8 cellular contexts compared by ENCODE assay signal in the genomic region with DNA sequence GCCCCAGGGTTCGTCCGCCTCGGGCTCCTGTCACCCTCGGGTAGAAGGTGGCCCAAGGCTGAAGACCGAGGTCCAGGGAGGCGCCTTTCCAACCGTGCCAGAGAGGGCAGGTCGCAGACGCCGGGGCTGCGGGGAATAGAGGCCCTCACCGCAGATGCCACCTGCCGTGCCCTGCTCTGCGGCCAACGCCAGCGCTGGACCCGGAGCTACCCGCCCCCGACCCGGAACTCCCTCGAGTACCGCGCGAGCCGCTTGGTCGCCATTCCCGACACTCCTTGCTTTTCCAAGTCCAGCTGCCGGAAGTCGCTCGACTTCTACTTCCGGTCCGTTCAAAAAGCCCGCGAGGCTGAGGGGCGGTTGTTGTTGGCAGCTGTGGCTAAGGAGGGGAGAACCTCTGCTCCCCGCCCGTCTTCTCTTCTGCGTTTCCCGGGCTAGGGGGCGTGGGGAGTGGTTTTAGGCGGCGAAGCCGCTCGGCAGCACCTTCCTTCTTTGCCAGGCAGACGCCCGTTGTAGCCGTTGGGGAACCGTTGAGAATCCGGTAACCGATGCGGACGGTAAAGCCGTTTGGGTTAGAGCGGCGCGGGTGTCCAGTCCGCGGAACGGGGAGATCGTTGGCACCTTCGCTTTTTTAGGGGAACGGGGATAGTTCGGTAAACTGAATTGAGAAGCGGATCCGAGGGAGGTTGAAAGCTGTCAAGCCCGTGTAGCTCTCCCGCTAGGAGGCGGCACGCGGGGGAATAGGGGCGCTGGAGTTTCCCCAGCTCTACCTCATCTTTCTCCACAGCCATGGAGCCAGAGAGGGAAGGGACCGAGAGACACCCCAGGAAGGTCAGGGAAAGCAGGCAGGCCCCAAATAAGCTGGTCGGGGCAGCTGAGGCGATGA. TPM values are rescaled to one million over a fixed set of nuclear protein-coding genes. Genes with fewer than 3 reads are reported as not detected.
DNase-seq lines count a peak whose midpoint lies in the region; ATAC-seq and TF ChIP-seq lines count a peak whose summit lies in the region.

A gene with protein sequence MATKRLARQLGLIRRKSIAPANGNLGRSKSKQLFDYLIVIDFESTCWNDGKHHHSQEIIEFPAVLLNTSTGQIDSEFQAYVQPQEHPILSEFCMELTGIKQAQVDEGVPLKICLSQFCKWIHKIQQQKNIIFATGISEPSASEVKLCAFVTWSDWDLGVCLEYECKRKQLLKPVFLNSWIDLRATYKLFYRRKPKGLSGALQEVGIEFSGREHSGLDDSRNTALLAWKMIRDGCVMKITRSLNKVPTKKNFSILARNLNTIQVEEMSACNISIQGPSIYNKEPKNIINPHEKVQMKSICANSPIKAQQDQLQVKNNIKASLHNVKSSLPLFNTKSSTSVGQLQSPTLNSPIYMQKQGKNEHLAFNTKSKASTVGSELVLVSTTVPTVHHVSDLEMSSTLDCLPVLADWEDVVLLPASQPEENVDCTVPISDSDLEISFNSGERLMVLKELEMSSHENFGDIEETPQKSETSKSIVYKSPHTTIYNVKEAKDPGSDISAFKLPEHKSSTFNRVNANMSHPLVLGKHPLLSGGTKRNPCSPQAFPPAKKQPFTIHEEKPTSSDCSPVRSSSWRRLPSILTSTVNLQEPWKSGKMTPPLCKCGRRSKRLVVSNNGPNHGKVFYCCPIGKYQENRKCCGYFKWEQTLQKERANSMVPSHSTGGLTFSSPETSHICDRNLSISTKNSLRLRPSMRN (minus strand): TSS at position 305 of the 883 bp plus-strand sequence. CDS start 42 bp downstream, at position 263.
A gene with protein sequence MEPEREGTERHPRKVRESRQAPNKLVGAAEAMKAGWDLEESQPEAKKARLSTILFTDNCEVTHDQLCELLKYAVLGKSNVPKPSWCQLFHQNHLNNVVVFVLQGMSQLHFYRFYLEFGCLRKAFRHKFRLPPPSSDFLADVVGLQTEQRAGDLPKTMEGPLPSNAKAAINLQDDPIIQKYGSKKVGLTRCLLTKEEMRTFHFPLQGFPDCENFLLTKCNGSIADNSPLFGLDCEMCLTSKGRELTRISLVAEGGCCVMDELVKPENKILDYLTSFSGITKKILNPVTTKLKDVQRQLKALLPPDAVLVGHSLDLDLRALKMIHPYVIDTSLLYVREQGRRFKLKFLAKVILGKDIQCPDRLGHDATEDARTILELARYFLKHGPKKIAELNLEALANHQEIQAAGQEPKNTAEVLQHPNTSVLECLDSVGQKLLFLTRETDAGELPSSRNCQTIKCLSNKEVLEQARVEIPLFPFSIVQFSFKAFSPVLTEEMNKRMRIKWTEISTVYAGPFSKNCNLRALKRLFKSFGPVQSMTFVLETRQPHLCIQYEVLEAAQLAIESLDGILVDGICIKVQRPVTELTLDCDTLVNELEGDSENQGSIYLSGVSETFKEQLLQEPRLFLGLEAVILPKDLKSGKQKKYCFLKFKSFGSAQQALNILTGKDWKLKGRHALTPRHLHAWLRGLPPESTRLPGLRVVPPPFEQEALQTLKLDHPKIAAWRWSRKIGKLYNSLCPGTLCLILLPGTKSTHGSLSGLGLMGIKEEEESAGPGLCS (plus strand): TSS at position 360 of the 883 bp plus-strand sequence. CDS start 427 bp downstream, at position 787.

- H3K9ac ChIP-seq in HUES64 (ENCODE audit: low read depth, low read length) (peak within 1 kb of the TSS; percentile 88), OCI-LY3 (ENCODE audit: low read length) (peak within 1 kb of the TSS; percentile 88)

- peaks cover 7% of the 10 kb centered on the region for H3K79me2 ChIP-seq in OCI-LY3 (ENCODE audit: low read length)

- peak within 1 kb of the TSS; percentile 95 for H2AFZ ChIP-seq in OCI-LY3 (ENCODE audit: low read depth, low read length)

- H4K20me1 ChIP-seq in OCI-LY3 (ENCODE audit: insufficient read depth, low read length): no peaks in the 10 kb centered on the region

- H3K4me2 ChIP-seq in OCI-LY3 (ENCODE audit: low read length): peak within 1 kb of the TSS; percentile 76

- H3K4me3 ChIP-seq in HUES64 (ENCODE audit: low read length) (peak within 1 kb of the TSS; percentile 81), OCI-LY3 (ENCODE audit: low read length) (peak within 1 kb of the TSS; percentile 92)

- DNase-seq in D341Med (ENCODE audit: low spot score): peak; percentile 92
- DNase-seq in activated CD8-positive, alpha-beta memory T cell treated with anti-CD3 and anti-CD28 coated beads, Interleukin-2, amount 50 U/mL, for 48 hours: peak; percentile 87
- DNase-seq in epidermal melanocyte (ENCODE audit: insufficient read length, low spot score): peak; percentile 86
- DNase-seq in middle frontal gyrus (ENCODE audit: extremely low spot score, low spot score): peak; percentile 85
- DNase-seq in stimulated activated CD8-positive, alpha-beta memory T cell treated with anti-CD3 and anti-CD28 coated beads, Interleukin-2, amount 100 ng/mL, for 1 hour (ENCODE audit: low read depth in 2 of 2): peak; percentile 43 to 50

- H3K9me3 ChIP-seq in HUES64 (ENCODE audit: insufficient read depth, low read depth, low read length): no peaks in the 10 kb centered on the region
- no peaks in the 10 kb centered on the region for H3K9me3 ChIP-seq in OCI-LY3 (ENCODE audit: insufficient read depth, low read length)

- no peaks in the 10 kb centered on the region for H3K4me1 ChIP-seq in HUES64 (ENCODE audit: insufficient read depth, low read length)
- peaks cover 7% of the 10 kb centered on the region for H3K4me1 ChIP-seq in OCI-LY3 (ENCODE audit: low read length)

- WGBS in HUES64: under 1% methylated on average over 74 of the region's 74 CpGs

- H3K27ac ChIP-seq in HUES64 (ENCODE audit: low read depth, low read length): peak within 1 kb of the TSS; percentile 87
- peak within 1 kb of the TSS; percentile 75 for H3K27ac ChIP-seq in OCI-LY3 (ENCODE audit: low read length)

- peak; percentile 78 for ATAC-seq in GM21423 (IDR thresholded peaks at IDR 0.05; ENCODE audit: unreplicated experiment)

- H3K27me3 ChIP-seq in HUES64 (ENCODE audit: insufficient read depth, low read length) (no peaks in the 10 kb centered on the region), OCI-LY3 (ENCODE audit: low read depth, low read length) (no peaks in the 10 kb centered on the region)

- TF ChIP-seq CTCF in OCI-LY3 (IDR thresholded peaks at IDR 0.05; ENCODE audit: low read depth, low read length): peak; percentile 54

- H3K36me3 ChIP-seq in HUES64 (ENCODE audit: insufficient read depth, low read length): peaks cover 7% of the 10 kb centered on the region
- no peaks in the 10 kb centered on the region for H3K36me3 ChIP-seq in OCI-LY3 (replicated peaks; ENCODE audit: low read depth, low read length)

RNA-seq across cellular contexts. Expression of the first gene that starts in this region (rescaled TPM):
- 17.0 TPM for polyA plus RNA-seq in HUES64 (2013, experiment 1 of 2)
- 17.5 TPM for polyA plus RNA-seq in HUES64 (2013, experiment 2 of 2)

RNA-seq across cellular contexts. Expression of the second gene that starts in this region (rescaled TPM):
- polyA plus RNA-seq in HUES64 (2013, experiment 1 of 2): 3.7 TPM
- 4.8 TPM for polyA plus RNA-seq in HUES64 (2013, experiment 2 of 2)

Comparison
In these comparisons a context has a peak if more than half of its experiments do, and no peak if none do; other contexts are left out.
1. Peak in every context shown above with its lines: DNase-seq, ATAC-seq, H3K4me3 ChIP-seq and H3K27ac ChIP-seq.